In genomic region chr2:238930216-238930615, GRCh38 we compare ENCODE assay signal across 17 cellular contexts.
DNase-seq lines count a peak whose midpoint lies in the region; ATAC-seq and TF ChIP-seq lines count a peak whose summit lies in the region.
"Had no signal": no experiment of that assay in that cellular context is flagged by ENCODE, and none has a peak within 500 bp of the region (broad histone marks: within the 10 kb centered on the region; RNA-seq: fewer than 3 reads in every experiment).

No MANE protein-coding gene starts in this region.

- peaks cover 8% of the 10 kb centered on the region for H3K4me1 Mint-ChIP-seq in osteocyte (ENCODE audit: unreplicated experiment)

- peaks cover 50% of the 10 kb centered on the region for H3K27me3 Mint-ChIP-seq in osteocyte (ENCODE audit: unreplicated experiment)

- TF ChIP-seq CTCF in osteocyte (IDR thresholded peaks at IDR 0.05), result no peak

- ATAC-seq in HG03095 (IDR thresholded peaks at IDR 0.05; ENCODE audit: unreplicated experiment), result no peak
- ATAC-seq: CD8-positive, alpha-beta T cell; HepG2 had no signal

- H3K27ac ChIP-seq in cingulate gyrus (ENCODE audit: low read depth, low read length), result peak overlapping the region; percentile 1
- H3K27ac ChIP-seq: BLaER1 had no signal

- no peak overlapping the region for H3K27ac Mint-ChIP-seq in osteocyte (ENCODE audit: unreplicated experiment)
- H3K27ac Mint-ChIP-seq: CD8-positive, alpha-beta T cell had no signal

- DNase-seq in activated effector memory CD4-positive, alpha-beta T cell treated with anti-CD3 and anti-CD28 coated beads, Interleukin-2, amount 50 U/mL, for 16 hours, result peak; percentile 17
- no peak for DNase-seq in activated effector memory CD4-positive, alpha-beta T cell treated with Interleukin-2 at 50 U/mL for 16 hours
- DNase-seq in osteocyte (ENCODE audit: extremely low spot score, unreplicated experiment) (peak; percentile 53), ureter (ENCODE audit: low spot score) (peak; percentile 34), NCI-H69 (lab: John Stamatoyannopoulos, UW) (no peak), AG20443 (ENCODE audit: low spot score) (no peak)
- DNase-seq: 8988T; CD8-positive, alpha-beta T cell; MG63; NCI-H1092; NCI-H146; NCI-H2081 treated with DMSO at 0.1 percent for 48 hours; NCI-H524 had no signal

- peaks cover 12% of the 10 kb centered on the region for H3K9me3 Mint-ChIP-seq in osteocyte (ENCODE audit: unreplicated experiment)

- H3K4me3 Mint-ChIP-seq in osteocyte (ENCODE audit: unreplicated experiment), result no peak overlapping the region
- H3K4me3 Mint-ChIP-seq: CD8-positive, alpha-beta T cell had no signal

- no peaks in the 10 kb centered on the region for H3K36me3 Mint-ChIP-seq in osteocyte (ENCODE audit: unreplicated experiment)
- H3K36me3 Mint-ChIP-seq: CD8-positive, alpha-beta T cell had no signal

Comparison
In these comparisons a context has a peak if more than half of its experiments do, and no peak if none do; other contexts are left out.
1. DNase-seq: peak in activated effector memory CD4-positive, alpha-beta T cell treated with anti-CD3 and anti-CD28 coated beads, Interleukin-2, amount 50 U/mL, for 16 hours (single experiment), osteocyte (single experiment) and ureter (single experiment); none in activated effector memory CD4-positive, alpha-beta T cell treated with Interleukin-2 at 50 U/mL for 16 hours (single experiment), NCI-H69 (single experiment) and AG20443 (single experiment).